10 cellular contexts compared by ENCODE assay signal in genomic region chr13:42380420-42381164, GRCh38.
DNase-seq lines count a peak whose midpoint lies in the region; ATAC-seq and TF ChIP-seq lines count a peak whose summit lies in the region.
"Had no signal": no experiment of that assay in that cellular context is flagged by ENCODE, and none has a peak within 500 bp of the region (broad histone marks: within the 10 kb centered on the region; RNA-seq: fewer than 3 reads in every experiment).

No MANE protein-coding gene starts in this region.

- no peaks in the 10 kb centered on the region for H3K4me1 ChIP-seq in SJCRH30

- in situ Hi-C loops in SK-MEL-5 (cut with HindIII; ENCODE audit: low pct_unique_long_range_greater_than_20kb, low sequenced_read_pairs), result no loop called here

- ATAC-seq in GM19351 (IDR thresholded peaks at IDR 0.05; ENCODE audit: unreplicated experiment) (peak; percentile 55), HG03060 (IDR thresholded peaks at IDR 0.05; ENCODE audit: low read depth, unreplicated experiment) (peak; percentile 24)

- no peaks in the 10 kb centered on the region for H3K27me3 ChIP-seq in SJCRH30

- no peak overlapping the region for H3K27ac ChIP-seq in SJCRH30
- H3K27ac ChIP-seq in coronary artery, result no peak overlapping the region

- H3K4me3 ChIP-seq in GM12865 (ENCODE audit: low read depth, low read length) (peak overlapping the region; percentile 35), SJCRH30 (no peak overlapping the region), coronary artery (no peak overlapping the region)

- DNase-seq in GM12865 (ENCODE audit: low read depth) (peak; percentile 87), SK-MEL-5 (ENCODE audit: low read depth, low spot score) (peak; percentile 13), cerebellar nuclear complex (lab: John Stamatoyannopoulos, UW) (no peak), SJCRH30 (no peak), coronary artery (ENCODE audit: low spot score) (no peak)
- DNase-seq in stimulated activated CD4-positive, alpha-beta T cell treated with anti-CD3 and anti-CD28 coated beads, Interleukin-4, amount 100 ng/mL, for 1 hour, result no peak
- DNase-seq: DMS53; naive thymus-derived CD8-positive, alpha-beta T cell had no signal

- no peaks in the 10 kb centered on the region for H3K36me3 ChIP-seq in SJCRH30

- TF ChIP-seq CTCF in GM12865 (IDR thresholded peaks at IDR 0.05; ENCODE audit: insufficient read depth, low read depth, low read length, missing control alignments) (no peak), coronary artery (IDR thresholded peaks at IDR 0.05) (no peak)

- H3K9me3 ChIP-seq in SJCRH30 (replicated peaks), result no peaks in the 10 kb centered on the region

Comparison
In these comparisons a context has a peak if more than half of its experiments do, and no peak if none do; other contexts are left out.
1. DNase-seq: peak in GM12865 (single experiment) and SK-MEL-5 (single experiment); none in stimulated activated CD4-positive, alpha-beta T cell treated with anti-CD3 and anti-CD28 coated beads, Interleukin-4, amount 100 ng/mL, for 1 hour (single experiment), cerebellar nuclear complex (0 of 2), SJCRH30 (0 of 2) and coronary artery (single experiment).